Comparison of ENCODE assay signal across 21 cellular contexts in the genomic region with DNA sequence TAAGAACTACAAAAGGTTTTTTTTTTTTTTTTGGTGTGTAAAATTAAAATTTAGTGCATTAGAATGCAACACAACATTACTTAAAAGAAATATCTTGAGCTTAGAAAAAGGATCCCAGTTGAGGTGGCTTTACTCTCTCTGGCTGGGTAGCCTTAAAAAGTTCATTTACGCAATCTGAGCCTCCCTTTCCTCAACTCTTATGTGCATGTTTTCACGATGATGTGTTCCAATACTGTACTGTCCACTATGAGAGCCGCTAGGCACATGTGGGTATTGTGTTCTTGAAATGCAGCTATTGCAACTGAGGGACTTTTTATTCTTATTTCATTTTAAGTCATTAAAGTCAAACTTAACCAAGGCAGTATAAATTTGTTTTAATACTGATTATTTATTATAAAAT.
DNase-seq lines count a peak whose midpoint lies in the region; TF ChIP-seq lines count a peak whose summit lies in the region.
"Had no signal": no experiment of that assay in that cellular context is flagged by ENCODE, and none has a peak within 500 bp of the region (broad histone marks: within the 10 kb centered on the region; RNA-seq: fewer than 3 reads in every experiment).

No MANE protein-coding gene starts in this region.

- intact Hi-C loops in dorsolateral prefrontal cortex (cut with DNase I), result no loop called here

- H3K27ac ChIP-seq in dorsolateral prefrontal cortex, result peak overlapping the region in 23 of 59 donors; percentile 3 to 72 (median 38)
- H3K27ac ChIP-seq: C4-2B, left lung, parathyroid adenoma, thoracic aorta, VCaP had no signal

- peak; percentile 33 for DNase-seq in GM03348 (ENCODE audit: low spot score)
- peak; percentile 60 for DNase-seq in SK-N-DZ (ENCODE audit: low spot score)
- peak; percentile 44 for DNase-seq in fibroblast of peridontal ligament (ENCODE audit: extremely low read depth)
- DNase-seq in skeletal muscle cell (ENCODE audit: low read depth), result peak; percentile 70
- DNase-seq in occipital lobe (lab: John Stamatoyannopoulos, UW), result no peak
- DNase-seq in DMS153 (lab: John Stamatoyannopoulos, UW), result no peak
- no peak for DNase-seq in dorsolateral prefrontal cortex
- DNase-seq in erythroblast (lab: John Stamatoyannopoulos, UW), result no peak
- DNase-seq: activated CD4-positive, alpha-beta memory T cell treated with anti-CD3 and anti-CD28 coated beads for 36 hours; activated T-cell treated with anti-CD3 and anti-CD28 coated beads, Interleukin-2, amount 50 U/mL, for 4 hours; caudate nucleus; DMS 273 treated with DMSO at 0.1 percent for 48 hours; effector CD8-positive, alpha-beta T cell; left lung; MM.1S; NCI-H1694; T-helper 1 cell had no signal

- no peak for TF ChIP-seq CTCF in dorsolateral prefrontal cortex (IDR thresholded peaks at IDR 0.05 in 54 of 56, conservative IDR thresholded peaks at IDR 0.05 in 2 of 56; ENCODE audit: low read depth in 1 of 56, partially characterized antibody in 56 of 56)

- H3K27me3 ChIP-seq in dorsolateral prefrontal cortex, result no peaks in the 10 kb centered on the region
- H3K27me3 ChIP-seq: left lung had no signal

- H3K4me3 ChIP-seq in skeletal muscle cell (ENCODE audit: low read depth, low read length), result no peak overlapping the region
- H3K4me3 ChIP-seq in dorsolateral prefrontal cortex, result no peak overlapping the region
- H3K4me3 ChIP-seq: left lung, thoracic aorta had no signal

- no peak for TF ChIP-seq POLR2A in erythroblast (IDR thresholded peaks at IDR 0.05; ENCODE audit: low read length)

Comparison
In these comparisons a context has a peak if more than half of its experiments do, and no peak if none do; other contexts are left out.
1. DNase-seq: peak in GM03348 (single experiment), SK-N-DZ (single experiment), fibroblast of peridontal ligament (single experiment) and skeletal muscle cell (single experiment); none in occipital lobe (single experiment), DMS153 (single experiment), dorsolateral prefrontal cortex (0 of 10) and erythroblast (0 of 2).